Comparison of ENCODE assay signal across 1 cellular context in the genomic region with DNA sequence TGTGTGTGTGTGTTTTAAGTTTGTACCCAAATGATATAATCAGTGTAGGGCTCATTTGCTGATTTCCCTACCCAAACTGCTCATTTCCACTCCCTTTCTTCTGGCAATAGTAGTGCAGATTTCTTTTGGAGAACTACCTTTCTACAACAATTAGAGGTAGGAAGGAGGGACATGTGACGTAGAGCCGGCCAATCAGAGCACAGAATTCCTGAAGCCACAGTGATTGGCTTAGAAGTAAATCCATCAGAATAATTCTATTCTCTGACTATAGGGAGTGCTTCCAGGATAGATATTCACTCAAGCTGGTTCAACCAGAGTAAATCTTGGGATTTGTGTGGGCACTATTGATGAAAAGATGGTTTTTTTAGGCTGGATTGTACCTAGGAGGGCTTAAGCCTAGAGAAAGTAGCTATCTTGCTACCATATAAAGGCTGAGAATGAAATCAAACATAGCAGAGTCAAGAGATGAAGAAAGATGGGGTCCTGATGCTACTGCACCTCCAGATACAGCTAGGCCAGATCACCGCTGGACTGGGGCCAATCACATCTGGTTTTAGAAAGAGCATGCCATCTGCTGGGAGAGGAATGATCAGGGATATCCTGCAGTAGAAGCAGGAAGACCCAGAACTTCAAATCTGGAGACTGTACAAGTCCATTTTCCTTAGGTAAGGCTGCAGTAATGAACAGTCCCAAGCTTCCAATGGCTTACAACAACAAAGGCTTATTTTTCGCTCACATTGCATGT.
TF ChIP-seq lines count a peak whose summit lies in the region.

No MANE protein-coding gene starts in this region.

TF ChIP-seq in HEK293T, 16 proteins besides CTCF, POLR2A, EP300 and RAD21:
- no peak for TF ChIP-seq CTBP1 (IDR thresholded peaks at IDR 0.05; ENCODE audit: borderline replicate concordance)
- no peak for TF ChIP-seq FOXA1 (IDR thresholded peaks at IDR 0.05)
- TF ChIP-seq, protein P1, sequence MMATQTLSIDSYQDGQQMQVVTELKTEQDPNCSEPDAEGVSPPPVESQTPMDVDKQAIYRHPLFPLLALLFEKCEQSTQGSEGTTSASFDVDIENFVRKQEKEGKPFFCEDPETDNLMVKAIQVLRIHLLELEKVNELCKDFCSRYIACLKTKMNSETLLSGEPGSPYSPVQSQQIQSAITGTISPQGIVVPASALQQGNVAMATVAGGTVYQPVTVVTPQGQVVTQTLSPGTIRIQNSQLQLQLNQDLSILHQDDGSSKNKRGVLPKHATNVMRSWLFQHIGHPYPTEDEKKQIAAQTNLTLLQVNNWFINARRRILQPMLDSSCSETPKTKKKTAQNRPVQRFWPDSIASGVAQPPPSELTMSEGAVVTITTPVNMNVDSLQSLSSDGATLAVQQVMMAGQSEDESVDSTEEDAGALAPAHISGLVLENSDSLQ (IDR thresholded peaks at IDR 0.05), result peak; percentile 57; the same call in 1 of the 2 replicates
- TF ChIP-seq ARNT (IDR thresholded peaks at IDR 0.05), result no peak
- no peak for TF ChIP-seq ZNF384 (IDR thresholded peaks at IDR 0.05)
- no peak for TF ChIP-seq FOXM1 (IDR thresholded peaks at IDR 0.05; ENCODE audit: borderline replicate concordance)
